8 cellular contexts compared by ENCODE assay signal in genomic region chr18:23136326-23137092, GRCh38. TPM values are rescaled to one million over a fixed set of nuclear protein-coding genes. Genes with fewer than 3 reads are reported as not detected.
DNase-seq lines count a peak whose midpoint lies in the region; ATAC-seq, FAIRE-seq and TF ChIP-seq lines count a peak whose summit lies in the region.

No MANE protein-coding gene starts in this region.

- ATAC-seq in CD4-positive, CD25-positive, alpha-beta regulatory T cell (ENCODE audit: low read depth in 2 of 2) = peak in 1 of 2 donors; percentile 5
- ATAC-seq in GM21390 (IDR thresholded peaks at IDR 0.05; ENCODE audit: unreplicated experiment) (peak; percentile 14), HepG2 (peak; percentile 16)
- ATAC-seq in stimulated activated naive CD8-positive, alpha-beta T cell treated with anti-CD3 and anti-CD28 coated beads, Interleukin-15, Interleukin-2, amounts not matched to agents 100 U/mL and 50 U/mL, for 24 hours = peak; percentile 25

- no peak for TF ChIP-seq EP300 in HepG2 (IDR thresholded peaks at IDR 0.05; ENCODE audit: low read depth in 2 of 2, low read length in 2 of 2)
- no peak for TF ChIP-seq EP300 in HepG2 (CRISPR knock-in tag; IDR thresholded peaks at IDR 0.05; ENCODE audit: borderline replicate concordance)

- BruUV-seq in HepG2 (replicated peaks; lab: Mats Ljungman, UMichigan) = no TSS peak

- peak overlapping the region; percentile 54 to 90 (median 70) for H3K4me3 Mint-ChIP-seq in CD4-positive, CD25-positive, alpha-beta regulatory T cell

- FAIRE-seq in HepG2 (lab: Jason Lieb, UNC) = no peak

- TF ChIP-seq RAD21 in HepG2 (CRISPR knock-in tag; IDR thresholded peaks at IDR 0.05) = no peak

- H3K4me2 ChIP-seq in OCI-LY3 (ENCODE audit: low read length) (peak overlapping the region; percentile 89), HepG2 (ENCODE audit: low read depth, low read length) (peak overlapping the region; percentile 100)

- H3K79me2 ChIP-seq in OCI-LY3 (ENCODE audit: low read length) = peaks cover 57% of the 10 kb centered on the region
- H3K79me2 ChIP-seq in HepG2 (ENCODE audit: insufficient read depth, low read length) = peaks cover 54% of the 10 kb centered on the region

- H2AFZ ChIP-seq in OCI-LY3 (ENCODE audit: low read depth, low read length) = peak overlapping the region; percentile 21; the same call in 1 of the 2 replicates
- H2AFZ ChIP-seq in HepG2 (ENCODE audit: low read length) = no peak overlapping the region

- DNase-seq in CD4-positive, CD25-positive, alpha-beta regulatory T cell = peak in 1 of 3 donors; percentile 44
- DNase-seq in choroid plexus epithelial cell (ENCODE audit: low read depth) = peak; percentile 37
- DNase-seq in HepG2 (ENCODE audit: low spot score) = no peak
- DNase-seq in stimulated activated naive CD8-positive, alpha-beta T cell treated with anti-CD3 and anti-CD28 coated beads, Interleukin-15, Interleukin-2, amounts not matched to agents 100 U/mL and 50 U/mL, for 24 hours = peak; percentile 19
- no peak for DNase-seq in middle frontal gyrus (ENCODE audit: extremely low spot score, low spot score)
- no peak for DNase-seq in NCI-H345 (lab: John Stamatoyannopoulos, UW)

- no peak overlapping the region for H3K4me3 ChIP-seq in CD4-positive, CD25-positive, alpha-beta regulatory T cell (ENCODE audit: low read depth, low read length)
- H3K4me3 ChIP-seq in OCI-LY3 (ENCODE audit: low read length) (peak overlapping the region; percentile 77), choroid plexus epithelial cell (ENCODE audit: low read depth, low read length) (peak overlapping the region; percentile 74), HepG2 (replicated peaks in 1 of 3; ENCODE audit: insufficient read depth in 1 of 3, low read depth in 2 of 3, low read length in 3 of 3) (peak overlapping the region; percentile 68 to 91 (median 83))

- H3K9me3 ChIP-seq in CD4-positive, CD25-positive, alpha-beta regulatory T cell (ENCODE audit: control insufficient read depth in 2 of 2, low read length in 2 of 2) = no peaks in the 10 kb centered on the region
- no peaks in the 10 kb centered on the region for H3K9me3 ChIP-seq in OCI-LY3 (ENCODE audit: insufficient read depth, low read length)
- H3K9me3 ChIP-seq in HepG2 (ENCODE audit: low read length) = no peaks in the 10 kb centered on the region

- H3K9ac ChIP-seq in OCI-LY3 (ENCODE audit: low read length) (peak overlapping the region; percentile 71), HepG2 (ENCODE audit: insufficient read depth, low read depth, low read length) (peak overlapping the region; percentile 86)

- TF ChIP-seq CTCF in OCI-LY3 (IDR thresholded peaks at IDR 0.05; ENCODE audit: low read depth, low read length) (no peak), choroid plexus epithelial cell (conservative IDR thresholded peaks at IDR 0.05; ENCODE audit: low read depth, low read length) (no peak), HepG2 (CRISPR knock-in tag; IDR thresholded peaks at IDR 0.05) (no peak)

- TF ChIP-seq POLR2A in HepG2 (IDR thresholded peaks at IDR 0.05; ENCODE audit: insufficient read depth in 1 of 2, low read depth in 2 of 2, low read length in 2 of 2) = no peak

- CTCF ChIA-PET in HepG2 (lab: Yijun Ruan, JAX; ENCODE audit: low intra/inter-chr PET ratio, low total read pairs) = no interaction called here

- H3K27ac ChIP-seq in CD4-positive, CD25-positive, alpha-beta regulatory T cell (ENCODE audit: insufficient read depth, low read length, poor library complexity, severe bottlenecking) = no peak overlapping the region
- H3K27ac ChIP-seq in OCI-LY3 (ENCODE audit: low read length) = peak overlapping the region; percentile 3; the same call in 1 of the 2 replicates
- H3K27ac ChIP-seq in HepG2 (ENCODE audit: extremely low read length, insufficient read depth, low read length) = peak overlapping the region; percentile 63

- intact Hi-C loops in HepG2 (cut with micrococcal nuclease; ENCODE audit: unreplicated experiment) = no loop called here

- H4K20me1 ChIP-seq in OCI-LY3 (ENCODE audit: insufficient read depth, low read length) (peaks cover 28% of the 10 kb centered on the region), HepG2 (ENCODE audit: insufficient read depth, low read length) (no peaks in the 10 kb centered on the region)

- H3K4me1 ChIP-seq in CD4-positive, CD25-positive, alpha-beta regulatory T cell (ENCODE audit: control insufficient read depth, insufficient read depth, low read length, poor library complexity, severe bottlenecking) = peaks cover 24% of the 10 kb centered on the region
- peaks cover 36% of the 10 kb centered on the region for H3K4me1 ChIP-seq in OCI-LY3 (ENCODE audit: low read length)
- peaks cover 65% of the 10 kb centered on the region for H3K4me1 ChIP-seq in HepG2 (ENCODE audit: insufficient read depth, low read length)

- under 1% methylated on average over 36 of the region's 72 CpGs for WGBS in HepG2 (ENCODE audit: low lambda C conversion rate)

- in situ Hi-C loops in HepG2 (cut with HindIII; ENCODE audit: extremely low pct_ligation_motif_present, low pct_unique_long_range_greater_than_20kb) = loop anchor here (10.0 kb wide), 1 partner anchor 238 kb away; no protein-coding TSS in a partner anchor

- H3K27ac Mint-ChIP-seq in CD4-positive, CD25-positive, alpha-beta regulatory T cell = no peak overlapping the region

- H3K36me3 Mint-ChIP-seq in CD4-positive, CD25-positive, alpha-beta regulatory T cell = no peaks in the 10 kb centered on the region

- H3K27me3 Mint-ChIP-seq in CD4-positive, CD25-positive, alpha-beta regulatory T cell = peaks cover 51% of the 10 kb centered on the region

- peaks cover 2 to 19% (median 13%) of the 10 kb centered on the region in 4 donors for H3K4me1 Mint-ChIP-seq in CD4-positive, CD25-positive, alpha-beta regulatory T cell

- no peaks in the 10 kb centered on the region for H3K9me3 Mint-ChIP-seq in CD4-positive, CD25-positive, alpha-beta regulatory T cell

- POLR2A ChIA-PET in HepG2 (lab: Yijun Ruan, JAX) = interaction anchor here (1.4 kb wide), 1 partner anchor 10 kb away, joined by 4 read pairs; no protein-coding TSS in a partner anchor

- peaks cover 17% of the 10 kb centered on the region for H3K27me3 ChIP-seq in CD4-positive, CD25-positive, alpha-beta regulatory T cell (ENCODE audit: control insufficient read depth, insufficient read depth, low read length)
- H3K27me3 ChIP-seq in OCI-LY3 (ENCODE audit: low read depth, low read length) (peaks cover 2% of the 10 kb centered on the region; the same call in 1 of the 2 replicates), HepG2 (ENCODE audit: control insufficient read depth in 1 of 2, insufficient read depth in 2 of 2, low read length in 2 of 2) (no peaks in the 10 kb centered on the region; a peak in 1 of 5 replicates)

- no peaks in the 10 kb centered on the region for H3K36me3 ChIP-seq in CD4-positive, CD25-positive, alpha-beta regulatory T cell (ENCODE audit: control insufficient read depth, insufficient read depth, low read length)
- H3K36me3 ChIP-seq in OCI-LY3 (replicated peaks; ENCODE audit: low read depth, low read length) (peaks cover 21% of the 10 kb centered on the region), HepG2 (replicated peaks in 1 of 2; ENCODE audit: control insufficient read depth in 1 of 2, insufficient read depth in 2 of 2, low read length in 2 of 2) (no peaks in the 10 kb centered on the region)

TF ChIP-seq in HepG2, 621 proteins besides CTCF, POLR2A, EP300 and RAD21 (continues in another document):
- TF ChIP-seq, protein P1, sequence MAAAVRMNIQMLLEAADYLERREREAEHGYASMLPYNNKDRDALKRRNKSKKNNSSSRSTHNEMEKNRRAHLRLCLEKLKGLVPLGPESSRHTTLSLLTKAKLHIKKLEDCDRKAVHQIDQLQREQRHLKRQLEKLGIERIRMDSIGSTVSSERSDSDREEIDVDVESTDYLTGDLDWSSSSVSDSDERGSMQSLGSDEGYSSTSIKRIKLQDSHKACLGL (CRISPR knock-in tag; IDR thresholded peaks at IDR 0.05) = peak; percentile 79
- TF ChIP-seq SALL1 (CRISPR knock-in tag; IDR thresholded peaks at IDR 0.05) (peak; percentile 60; the same call in 1 of the 2 replicates), CENPX (CRISPR knock-in tag; IDR thresholded peaks at IDR 0.05) (no peak)

RNA-seq across cellular contexts. Expression of gene CABLES1, which starts 1.2 kb away (rescaled TPM):
- total RNA-seq in CD4-positive, CD25-positive, alpha-beta regulatory T cell = 5.4 TPM
- under 1 TPM in 1 of 4 donors, not detected in 3; 0.46 TPM for polyA plus RNA-seq in CD4-positive, CD25-positive, alpha-beta regulatory T cell
- 25.8 and 32.4 TPM in 2 replicates for total RNA-seq in HepG2 (2016; rRNA removed; fragmentation: Illumina TruSeq; extraction: Trizol)
- 7.2 and 8.8 TPM in 2 replicates for total RNA-seq in HepG2 (2016; cell fraction: cytosol; rRNA removed; fragmentation: Illumina TruSeq; extraction: Trizol; ENCODE audit: low read depth)
- 24.2 and 25.8 TPM in 2 replicates for total RNA-seq in HepG2 (2016; cell fraction: insoluble cytoplasmic fraction; rRNA removed; fragmentation: Illumina TruSeq; extraction: Trizol)
- total RNA-seq in HepG2 (2016; cell fraction: membrane; rRNA removed; fragmentation: Illumina TruSeq; extraction: Trizol) = 31.6 and 31.8 TPM in 2 replicates
- total RNA-seq in HepG2 (2016; cell fraction: nucleus; rRNA removed; fragmentation: Illumina TruSeq; extraction: Trizol) = 23.4 and 24.3 TPM in 2 replicates
- 14.7 and 15.5 TPM in 2 replicates for polyA plus RNA-seq in HepG2 (2011; rRNA removed)
- polyA plus RNA-seq in HepG2 (2011; cell fraction: cytosol; rRNA removed) = 11.3 and 13.8 TPM in 2 replicates
- polyA plus RNA-seq in HepG2 (2011; cell fraction: nucleus; rRNA removed) = 13.3 and 13.6 TPM in 2 replicates
- polyA plus RNA-seq in HepG2 (2012) = 21.4 and 30.0 TPM in 2 replicates
- polyA plus RNA-seq in HepG2 (2016; cell fraction: cytosol; fragmentation: Illumina TruSeq; extraction: Trizol; ENCODE audit: low read depth) = 8.1 and 10.3 TPM in 2 replicates
- polyA plus RNA-seq in HepG2 (2016; cell fraction: insoluble cytoplasmic fraction; fragmentation: Illumina TruSeq; extraction: Trizol; ENCODE audit: low read depth) = 31.8 and 42.4 TPM in 2 replicates
- 27.2 and 29.8 TPM in 2 replicates for polyA plus RNA-seq in HepG2 (2016; cell fraction: membrane; fragmentation: Illumina TruSeq; extraction: Trizol; ENCODE audit: low read depth)
- polyA plus RNA-seq in HepG2 (2016; cell fraction: nucleus; fragmentation: Illumina TruSeq; extraction: Trizol; ENCODE audit: insufficient read depth, low read depth) = 28.1 and 31.7 TPM in 2 replicates
- polyA minus RNA-seq in HepG2 (2011; rRNA and poly(A)+ RNA removed; ENCODE audit: low replicate concordance) = 12.7 and 15.8 TPM in 2 replicates
- 12.3 and 13.9 TPM in 2 replicates for polyA minus RNA-seq in HepG2 (2011; cell fraction: cytosol; rRNA and poly(A)+ RNA removed)
- 26.8 and 35.3 TPM in 2 replicates for polyA minus RNA-seq in HepG2 (2011; cell fraction: nucleus; rRNA and poly(A)+ RNA removed)

Comparison
In these comparisons a context has a peak if more than half of its experiments do, and no peak if none do; other contexts are left out.
1. DNase-seq: peak in choroid plexus epithelial cell (single experiment) and stimulated activated naive CD8-positive, alpha-beta T cell treated with anti-CD3 and anti-CD28 coated beads, Interleukin-15, Interleukin-2, amounts not matched to agents 100 U/mL and 50 U/mL, for 24 hours (single experiment); none in HepG2 (single experiment), middle frontal gyrus (single experiment) and NCI-H345 (single experiment).